In genomic region chr3:40309439-40309924, GRCh38 we compare ENCODE assay signal across 8 cellular contexts. TPM values are rescaled to one million over a fixed set of nuclear protein-coding genes. Genes with fewer than 3 reads are reported as not detected.
DNase-seq lines count a peak whose midpoint lies in the region; ATAC-seq and TF ChIP-seq lines count a peak whose summit lies in the region.

EIF1B (plus strand) TSS chr3:40309707; CDS start chr3:40309942, 235 bp downstream.

- H3K36me3 ChIP-seq in adipocyte (ENCODE audit: control insufficient read depth, insufficient read depth, low read length, severe bottlenecking) = peaks cover 30% of the 10 kb centered on the region
- H3K36me3 ChIP-seq in upper lobe of right lung = peaks cover 32% of the 10 kb centered on the region

- no peaks in the 10 kb centered on the region for H3K9me3 ChIP-seq in adipocyte (ENCODE audit: control insufficient read depth, low read length)
- no peaks in the 10 kb centered on the region for H3K9me3 ChIP-seq in upper lobe of right lung

- intact Hi-C loops in cardiac septum (cut with DNase I) = loop anchor here (2.0 kb wide), 2 partner anchors 19 to 61 kb away; no protein-coding TSS in a partner anchor
- intact Hi-C loops in upper lobe of right lung (cut with DNase I) = no loop called here

- peak within 1 kb of the TSS; percentile 98 for H3K27ac ChIP-seq in upper lobe of right lung

- H3K4me3 ChIP-seq in adipocyte (ENCODE audit: low read length) (peak within 1 kb of the TSS; percentile 99), upper lobe of right lung (peak within 1 kb of the TSS; percentile 96)

- peak; percentile 93 for TF ChIP-seq CTCF in GM12872 (IDR thresholded peaks at IDR 0.05; ENCODE audit: insufficient read depth, low read depth, low read length)
- peak; percentile 91 for TF ChIP-seq CTCF in upper lobe of right lung (IDR thresholded peaks at IDR 0.05)

- no peaks in the 10 kb centered on the region for H3K27me3 ChIP-seq in adipocyte (replicated peaks; ENCODE audit: control insufficient read depth, insufficient read depth, low read length)
- no peaks in the 10 kb centered on the region for H3K27me3 ChIP-seq in upper lobe of right lung

- ATAC-seq in HG02759 (IDR thresholded peaks at IDR 0.05; ENCODE audit: unreplicated experiment) (peak; percentile 94), upper lobe of right lung (peak; percentile 98)

- peak within 1 kb of the TSS; percentile 98 for H3K9ac ChIP-seq in adipocyte (ENCODE audit: low read length)

- peaks cover 31% of the 10 kb centered on the region for H3K4me1 ChIP-seq in adipocyte (ENCODE audit: control insufficient read depth, insufficient read depth, low read length)
- peaks cover 28% of the 10 kb centered on the region for H3K4me1 ChIP-seq in upper lobe of right lung

- DNase-seq in NCI-H1417 (lab: John Stamatoyannopoulos, UW) (peak; percentile 90 to 96 (median 91)), SW480 (ENCODE audit: low spot score) (peak; percentile 95), adipocyte (ENCODE audit: low read depth) (peak; percentile 99), cardiac septum (ENCODE audit: low spot score) (peak; percentile 100), pons (ENCODE audit: low spot score) (peak; percentile 97), upper lobe of right lung (peak; percentile 99)

RNA-seq across cellular contexts. Expression of gene EIF1B, which starts in this region (rescaled TPM):
- total RNA-seq in cardiac septum (261 TPM), upper lobe of right lung (54.4 TPM)

Comparison
In these comparisons a context has a peak if more than half of its experiments do, and no peak if none do; other contexts are left out.
1. Peak in every context shown above with its lines: DNase-seq, ATAC-seq, H3K4me3 ChIP-seq and H3K27ac ChIP-seq.